In genomic region chr4:67699603-67700002, GRCh38 we compare ENCODE assay signal across 1 cellular context.
TF ChIP-seq lines count a peak whose summit lies in the region.

No MANE protein-coding gene starts in this region.

TF ChIP-seq in HCT116, 20 proteins besides CTCF, POLR2A, EP300 and RAD21 (continued from another document):
- no peak for TF ChIP-seq REST (IDR thresholded peaks at IDR 0.05; ENCODE audit: low read depth)
TF ChIP-seq in HCT116: peak in this region for 0.
